In genomic region chr10:92961638-92962037, GRCh38 we compare ENCODE assay signal across 25 cellular contexts.
"Had no signal": no experiment of that assay in that cellular context is flagged by ENCODE, and none has a peak within 500 bp of the region (broad histone marks: within the 10 kb centered on the region; RNA-seq: fewer than 3 reads in every experiment).

No MANE protein-coding gene starts in this region.

- H3K36me3 ChIP-seq: SJSA1 had no signal

- H3K27me3 ChIP-seq: SJSA1 had no signal

- DNase-seq: Kasumi-1, MM.1S, MV-4-11, NCI-H1048, NCI-H1436, NCI-H187, NCI-H2029, NCI-H2081 treated with DMSO at 0.1 percent for 48 hours, NCI-H2171, NCI-H226, NCI-H446, NCI-H510A, NCI-H524 treated with DMSO at 0.1 percent for 48 hours, NCI-H69, NCI-H774, Right ventricle myocardium superior, RPMI8226, SIG-M5 had no signal

- H3K27ac Mint-ChIP-seq: T-helper 1 cell treated with Interleukin-12 subunit alpha and Interleukin-12 subunit beta and Interleukin-4 antibody, amounts not matched to agents 30 μg/mL and 1 μg/mL, for 36 hours had no signal

- H3K4me2 ChIP-seq: KMS-11 had no signal

- H3K9ac ChIP-seq: KMS-11 had no signal

- H3K27ac ChIP-seq: HL-60, KMS-11, SJSA1, SK-N-MC had no signal

- H3K9me3 Mint-ChIP-seq: IgD-negative memory B cell; T-helper 1 cell treated with Interleukin-12 subunit alpha and Interleukin-12 subunit beta and Interleukin-4 antibody, amounts not matched to agents 30 μg/mL and 1 μg/mL, for 36 hours had no signal

- ATAC-seq: K562 had no signal

- H3K4me3 Mint-ChIP-seq: IgD-negative memory B cell; T-helper 1 cell treated with Interleukin-12 subunit alpha and Interleukin-12 subunit beta and Interleukin-4 antibody, amounts not matched to agents 30 μg/mL and 1 μg/mL, for 36 hours had no signal

- H3K4me3 ChIP-seq: K562, SJSA1, SK-N-MC had no signal

- H3K9me3 ChIP-seq: SJSA1 had no signal

- H3K27me3 Mint-ChIP-seq: IgD-negative memory B cell had no signal
